ENCODE assay signal across 1 cellular context in genomic region chr7:139631520-139632031, GRCh38.
TF ChIP-seq lines count a peak whose summit lies in the region.

No MANE protein-coding gene starts in this region.

TF ChIP-seq in K562, 482 proteins besides CTCF, POLR2A, EP300 and RAD21 (continued from another document and continues in another):
- no peak for TF ChIP-seq ZMIZ1 (IDR thresholded peaks at IDR 0.05; ENCODE audit: low read depth in 2 of 2, low read length in 2 of 2)
- TF ChIP-seq ATF1 (CRISPR knock-in tag; IDR thresholded peaks at IDR 0.05), result no peak
- TF ChIP-seq ATF1 (tag; IDR thresholded peaks at IDR 0.05), result no peak
- no peak for TF ChIP-seq BRCA1 (IDR thresholded peaks at IDR 0.05)
- TF ChIP-seq BRCA1 (CRISPR knock-in tag; IDR thresholded peaks at IDR 0.05), result no peak
- no peak for TF ChIP-seq ZNF778 (CRISPR knock-in tag; IDR thresholded peaks at IDR 0.05)
- TF ChIP-seq ZNF785 (CRISPR knock-in tag; IDR thresholded peaks at IDR 0.05), result no peak
- no peak; the same call in 1 of the 2 replicates for TF ChIP-seq TRIM28 (IDR thresholded peaks at IDR 0.05)
- TF ChIP-seq, protein P1, sequence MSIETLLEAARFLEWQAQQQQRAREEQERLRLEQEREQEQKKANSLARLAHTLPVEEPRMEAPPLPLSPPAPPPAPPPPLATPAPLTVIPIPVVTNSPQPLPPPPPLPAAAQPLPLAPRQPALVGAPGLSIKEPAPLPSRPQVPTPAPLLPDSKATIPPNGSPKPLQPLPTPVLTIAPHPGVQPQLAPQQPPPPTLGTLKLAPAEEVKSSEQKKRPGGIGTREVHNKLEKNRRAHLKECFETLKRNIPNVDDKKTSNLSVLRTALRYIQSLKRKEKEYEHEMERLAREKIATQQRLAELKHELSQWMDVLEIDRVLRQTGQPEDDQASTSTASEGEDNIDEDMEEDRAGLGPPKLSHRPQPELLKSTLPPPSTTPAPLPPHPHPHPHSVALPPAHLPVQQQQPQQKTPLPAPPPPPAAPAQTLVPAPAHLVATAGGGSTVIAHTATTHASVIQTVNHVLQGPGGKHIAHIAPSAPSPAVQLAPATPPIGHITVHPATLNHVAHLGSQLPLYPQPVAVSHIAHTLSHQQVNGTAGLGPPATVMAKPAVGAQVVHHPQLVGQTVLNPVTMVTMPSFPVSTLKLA (conservative IDR thresholded peaks at IDR 0.05), result 0 out of 4 replicates have a peak, but pooled peaks of 1 of the 2 experiments have one; percentile 16
- TF ChIP-seq, protein P2, sequence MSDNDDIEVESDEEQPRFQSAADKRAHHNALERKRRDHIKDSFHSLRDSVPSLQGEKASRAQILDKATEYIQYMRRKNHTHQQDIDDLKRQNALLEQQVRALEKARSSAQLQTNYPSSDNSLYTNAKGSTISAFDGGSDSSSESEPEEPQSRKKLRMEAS (CRISPR knock-in tag; IDR thresholded peaks at IDR 0.05), result peak; percentile 49; the same call in 1 of the 2 replicates
- TF ChIP-seq, protein P3, sequence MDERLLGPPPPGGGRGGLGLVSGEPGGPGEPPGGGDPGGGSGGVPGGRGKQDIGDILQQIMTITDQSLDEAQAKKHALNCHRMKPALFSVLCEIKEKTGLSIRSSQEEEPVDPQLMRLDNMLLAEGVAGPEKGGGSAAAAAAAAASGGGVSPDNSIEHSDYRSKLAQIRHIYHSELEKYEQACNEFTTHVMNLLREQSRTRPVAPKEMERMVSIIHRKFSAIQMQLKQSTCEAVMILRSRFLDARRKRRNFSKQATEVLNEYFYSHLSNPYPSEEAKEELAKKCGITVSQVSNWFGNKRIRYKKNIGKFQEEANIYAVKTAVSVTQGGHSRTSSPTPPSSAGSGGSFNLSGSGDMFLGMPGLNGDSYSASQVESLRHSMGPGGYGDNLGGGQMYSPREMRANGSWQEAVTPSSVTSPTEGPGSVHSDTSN (CRISPR knock-in tag; IDR thresholded peaks at IDR 0.05; ENCODE audit: low read depth), result no peak
- TF ChIP-seq, protein P3 (tag; conservative IDR thresholded peaks at IDR 0.05; ENCODE audit: low read depth), result 0 out of 2 replicates have a peak, but pooled peaks have one; percentile 1
- TF ChIP-seq, protein P4, sequence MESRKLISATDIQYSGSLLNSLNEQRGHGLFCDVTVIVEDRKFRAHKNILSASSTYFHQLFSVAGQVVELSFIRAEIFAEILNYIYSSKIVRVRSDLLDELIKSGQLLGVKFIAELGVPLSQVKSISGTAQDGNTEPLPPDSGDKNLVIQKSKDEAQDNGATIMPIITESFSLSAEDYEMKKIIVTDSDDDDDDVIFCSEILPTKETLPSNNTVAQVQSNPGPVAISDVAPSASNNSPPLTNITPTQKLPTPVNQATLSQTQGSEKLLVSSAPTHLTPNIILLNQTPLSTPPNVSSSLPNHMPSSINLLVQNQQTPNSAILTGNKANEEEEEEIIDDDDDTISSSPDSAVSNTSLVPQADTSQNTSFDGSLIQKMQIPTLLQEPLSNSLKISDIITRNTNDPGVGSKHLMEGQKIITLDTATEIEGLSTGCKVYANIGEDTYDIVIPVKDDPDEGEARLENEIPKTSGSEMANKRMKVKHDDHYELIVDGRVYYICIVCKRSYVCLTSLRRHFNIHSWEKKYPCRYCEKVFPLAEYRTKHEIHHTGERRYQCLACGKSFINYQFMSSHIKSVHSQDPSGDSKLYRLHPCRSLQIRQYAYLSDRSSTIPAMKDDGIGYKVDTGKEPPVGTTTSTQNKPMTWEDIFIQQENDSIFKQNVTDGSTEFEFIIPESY (CRISPR knock-in tag; IDR thresholded peaks at IDR 0.05), result no peak
- no peak for TF ChIP-seq NR2C2 (CRISPR knock-in tag; IDR thresholded peaks at IDR 0.05)
- no peak for TF ChIP-seq NR2C2 (tag; IDR thresholded peaks at IDR 0.05)
- no peak for TF ChIP-seq NRF1 (conservative IDR thresholded peaks at IDR 0.05 in 1 of 2, IDR thresholded peaks at IDR 0.05 in 1 of 2)
- TF ChIP-seq, protein P5, sequence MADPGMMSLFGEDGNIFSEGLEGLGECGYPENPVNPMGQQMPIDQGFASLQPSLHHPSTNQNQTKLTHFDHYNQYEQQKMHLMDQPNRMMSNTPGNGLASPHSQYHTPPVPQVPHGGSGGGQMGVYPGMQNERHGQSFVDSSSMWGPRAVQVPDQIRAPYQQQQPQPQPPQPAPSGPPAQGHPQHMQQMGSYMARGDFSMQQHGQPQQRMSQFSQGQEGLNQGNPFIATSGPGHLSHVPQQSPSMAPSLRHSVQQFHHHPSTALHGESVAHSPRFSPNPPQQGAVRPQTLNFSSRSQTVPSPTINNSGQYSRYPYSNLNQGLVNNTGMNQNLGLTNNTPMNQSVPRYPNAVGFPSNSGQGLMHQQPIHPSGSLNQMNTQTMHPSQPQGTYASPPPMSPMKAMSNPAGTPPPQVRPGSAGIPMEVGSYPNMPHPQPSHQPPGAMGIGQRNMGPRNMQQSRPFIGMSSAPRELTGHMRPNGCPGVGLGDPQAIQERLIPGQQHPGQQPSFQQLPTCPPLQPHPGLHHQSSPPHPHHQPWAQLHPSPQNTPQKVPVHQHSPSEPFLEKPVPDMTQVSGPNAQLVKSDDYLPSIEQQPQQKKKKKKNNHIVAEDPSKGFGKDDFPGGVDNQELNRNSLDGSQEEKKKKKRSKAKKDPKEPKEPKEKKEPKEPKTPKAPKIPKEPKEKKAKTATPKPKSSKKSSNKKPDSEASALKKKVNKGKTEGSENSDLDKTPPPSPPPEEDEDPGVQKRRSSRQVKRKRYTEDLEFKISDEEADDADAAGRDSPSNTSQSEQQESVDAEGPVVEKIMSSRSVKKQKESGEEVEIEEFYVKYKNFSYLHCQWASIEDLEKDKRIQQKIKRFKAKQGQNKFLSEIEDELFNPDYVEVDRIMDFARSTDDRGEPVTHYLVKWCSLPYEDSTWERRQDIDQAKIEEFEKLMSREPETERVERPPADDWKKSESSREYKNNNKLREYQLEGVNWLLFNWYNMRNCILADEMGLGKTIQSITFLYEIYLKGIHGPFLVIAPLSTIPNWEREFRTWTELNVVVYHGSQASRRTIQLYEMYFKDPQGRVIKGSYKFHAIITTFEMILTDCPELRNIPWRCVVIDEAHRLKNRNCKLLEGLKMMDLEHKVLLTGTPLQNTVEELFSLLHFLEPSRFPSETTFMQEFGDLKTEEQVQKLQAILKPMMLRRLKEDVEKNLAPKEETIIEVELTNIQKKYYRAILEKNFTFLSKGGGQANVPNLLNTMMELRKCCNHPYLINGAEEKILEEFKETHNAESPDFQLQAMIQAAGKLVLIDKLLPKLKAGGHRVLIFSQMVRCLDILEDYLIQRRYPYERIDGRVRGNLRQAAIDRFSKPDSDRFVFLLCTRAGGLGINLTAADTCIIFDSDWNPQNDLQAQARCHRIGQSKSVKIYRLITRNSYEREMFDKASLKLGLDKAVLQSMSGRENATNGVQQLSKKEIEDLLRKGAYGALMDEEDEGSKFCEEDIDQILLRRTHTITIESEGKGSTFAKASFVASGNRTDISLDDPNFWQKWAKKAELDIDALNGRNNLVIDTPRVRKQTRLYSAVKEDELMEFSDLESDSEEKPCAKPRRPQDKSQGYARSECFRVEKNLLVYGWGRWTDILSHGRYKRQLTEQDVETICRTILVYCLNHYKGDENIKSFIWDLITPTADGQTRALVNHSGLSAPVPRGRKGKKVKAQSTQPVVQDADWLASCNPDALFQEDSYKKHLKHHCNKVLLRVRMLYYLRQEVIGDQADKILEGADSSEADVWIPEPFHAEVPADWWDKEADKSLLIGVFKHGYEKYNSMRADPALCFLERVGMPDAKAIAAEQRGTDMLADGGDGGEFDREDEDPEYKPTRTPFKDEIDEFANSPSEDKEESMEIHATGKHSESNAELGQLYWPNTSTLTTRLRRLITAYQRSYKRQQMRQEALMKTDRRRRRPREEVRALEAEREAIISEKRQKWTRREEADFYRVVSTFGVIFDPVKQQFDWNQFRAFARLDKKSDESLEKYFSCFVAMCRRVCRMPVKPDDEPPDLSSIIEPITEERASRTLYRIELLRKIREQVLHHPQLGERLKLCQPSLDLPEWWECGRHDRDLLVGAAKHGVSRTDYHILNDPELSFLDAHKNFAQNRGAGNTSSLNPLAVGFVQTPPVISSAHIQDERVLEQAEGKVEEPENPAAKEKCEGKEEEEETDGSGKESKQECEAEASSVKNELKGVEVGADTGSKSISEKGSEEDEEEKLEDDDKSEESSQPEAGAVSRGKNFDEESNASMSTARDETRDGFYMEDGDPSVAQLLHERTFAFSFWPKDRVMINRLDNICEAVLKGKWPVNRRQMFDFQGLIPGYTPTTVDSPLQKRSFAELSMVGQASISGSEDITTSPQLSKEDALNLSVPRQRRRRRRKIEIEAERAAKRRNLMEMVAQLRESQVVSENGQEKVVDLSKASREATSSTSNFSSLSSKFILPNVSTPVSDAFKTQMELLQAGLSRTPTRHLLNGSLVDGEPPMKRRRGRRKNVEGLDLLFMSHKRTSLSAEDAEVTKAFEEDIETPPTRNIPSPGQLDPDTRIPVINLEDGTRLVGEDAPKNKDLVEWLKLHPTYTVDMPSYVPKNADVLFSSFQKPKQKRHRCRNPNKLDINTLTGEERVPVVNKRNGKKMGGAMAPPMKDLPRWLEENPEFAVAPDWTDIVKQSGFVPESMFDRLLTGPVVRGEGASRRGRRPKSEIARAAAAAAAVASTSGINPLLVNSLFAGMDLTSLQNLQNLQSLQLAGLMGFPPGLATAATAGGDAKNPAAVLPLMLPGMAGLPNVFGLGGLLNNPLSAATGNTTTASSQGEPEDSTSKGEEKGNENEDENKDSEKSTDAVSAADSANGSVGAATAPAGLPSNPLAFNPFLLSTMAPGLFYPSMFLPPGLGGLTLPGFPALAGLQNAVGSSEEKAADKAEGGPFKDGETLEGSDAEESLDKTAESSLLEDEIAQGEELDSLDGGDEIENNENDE (IDR thresholded peaks at IDR 0.05; ENCODE audit: low read depth, low read length), result no peak
- no peak for TF ChIP-seq NFIX (CRISPR knock-in tag; IDR thresholded peaks at IDR 0.05; ENCODE audit: low read depth)
- TF ChIP-seq POLR2H (tag; IDR thresholded peaks at IDR 0.05; ENCODE audit: low read depth), result no peak
- TF ChIP-seq IFI16 (CRISPR knock-in tag; IDR thresholded peaks at IDR 0.05), result no peak
- TF ChIP-seq NCOA2 (IDR thresholded peaks at IDR 0.05; ENCODE audit: partially characterized antibody in 2 of 2), result no peak
- no peak for TF ChIP-seq ZNF436 (CRISPR knock-in tag; IDR thresholded peaks at IDR 0.05)
- no peak for TF ChIP-seq FOXK1 (CRISPR knock-in tag; IDR thresholded peaks at IDR 0.05; ENCODE audit: borderline replicate concordance)
- no peak for TF ChIP-seq E2F3 (CRISPR knock-in tag; IDR thresholded peaks at IDR 0.05)
- no peak for TF ChIP-seq CTCFL (IDR thresholded peaks at IDR 0.05; ENCODE audit: borderline replicate concordance, insufficient read depth, low read depth, low read length, poor library complexity, severe bottlenecking)
- no peak for TF ChIP-seq PCBP2 (IDR thresholded peaks at IDR 0.05; ENCODE audit: low read depth, low read length, poor library complexity, severe bottlenecking)
- TF ChIP-seq GMEB1 (CRISPR knock-in tag; IDR thresholded peaks at IDR 0.05), result no peak
- TF ChIP-seq PHF8 (IDR thresholded peaks at IDR 0.05; ENCODE audit: borderline replicate concordance, low read length), result no peak
- no peak for TF ChIP-seq ETV6 (IDR thresholded peaks at IDR 0.05; ENCODE audit: borderline replicate concordance in 1 of 2, low read depth in 2 of 2, low read length in 1 of 2)
- TF ChIP-seq ETV6 (CRISPR knock-in tag; IDR thresholded peaks at IDR 0.05; ENCODE audit: borderline replicate concordance), result no peak
- 0 out of 2 replicates have a peak, but pooled peaks have one; percentile 8 for TF ChIP-seq FOSL1 (tag; conservative IDR thresholded peaks at IDR 0.05)
